In the genomic region with DNA sequence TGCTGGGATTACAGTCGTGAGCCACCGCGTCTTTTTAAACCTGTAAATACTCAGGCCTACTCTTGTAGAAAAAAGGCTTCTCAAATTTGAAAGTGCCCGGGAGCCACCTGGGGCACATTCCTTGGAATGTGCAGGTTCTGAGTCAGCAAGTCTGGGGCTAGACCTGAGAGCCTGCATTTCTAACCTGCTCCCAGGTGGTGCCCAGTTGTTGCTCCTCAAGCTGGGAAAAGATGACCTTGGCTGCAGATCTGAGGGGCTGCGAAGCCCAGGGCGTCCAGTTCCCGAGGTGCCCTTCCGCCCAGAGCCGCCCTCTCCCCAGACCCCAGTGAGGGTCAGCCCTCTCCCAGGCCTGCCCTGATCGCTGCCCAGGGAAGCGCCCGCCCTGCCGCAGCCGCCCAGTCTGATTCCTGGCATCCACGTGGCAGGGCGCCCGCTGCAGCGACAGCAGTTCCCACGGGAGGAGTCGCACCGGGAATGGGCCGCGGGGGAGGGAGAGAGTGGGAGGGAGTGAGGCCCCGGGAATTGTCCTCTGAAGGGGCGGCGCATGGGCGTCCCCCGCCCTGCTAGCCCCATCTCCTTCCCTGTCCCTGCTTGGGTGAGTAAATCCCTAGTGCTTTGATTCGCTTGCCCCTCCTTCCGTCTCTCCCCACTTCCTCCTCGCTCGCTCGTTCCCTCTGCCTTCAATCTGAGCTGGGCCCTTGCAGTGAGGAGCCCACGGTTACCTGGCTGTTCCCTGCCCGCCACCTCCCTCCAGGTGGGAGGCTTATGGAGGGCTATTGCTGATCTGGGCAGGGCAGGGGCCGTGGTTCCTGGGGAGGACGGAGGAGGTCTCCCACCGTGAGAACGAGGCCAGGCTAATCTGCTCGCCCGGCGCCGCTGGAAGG, we compare ENCODE assay signal across 8 cellular contexts. TPM values are rescaled to one million over a fixed set of nuclear protein-coding genes. Genes with fewer than 3 reads are reported as not detected.
DNase-seq lines count a peak whose midpoint lies in the region; TF ChIP-seq lines count a peak whose summit lies in the region.

No MANE protein-coding gene starts in this region.

- H3K27ac Mint-ChIP-seq in activated CD4-positive, alpha-beta memory T cell treated with anti-CD3 and anti-CD28 coated beads, Interleukin-2, amount 10 ng/mL, durations not matched to agents 7 days and 5 days, result no peak overlapping the region

- POLR2A ChIA-PET in activated CD4-positive, alpha-beta memory T cell treated with anti-CD3 and anti-CD28 coated beads, Interleukin-2, amount 10 ng/mL, durations not matched to agents 7 days and 5 days (lab: Charles Lee), result no interaction called here

- no peaks in the 10 kb centered on the region for H3K9me3 Mint-ChIP-seq in activated CD4-positive, alpha-beta memory T cell treated with anti-CD3 and anti-CD28 coated beads, Interleukin-2, amount 10 ng/mL, durations not matched to agents 7 days and 5 days

- peak in 10 of 14 donors; percentile 11 to 84 (median 43) for DNase-seq in C1 segment of cervical spinal cord (lab: John Stamatoyannopoulos, UW)
- peak; percentile 88 for DNase-seq in NCI-H82 (lab: John Stamatoyannopoulos, UW)
- DNase-seq in epithelial cell of proximal tubule (ENCODE audit: low read depth), result no peak
- DNase-seq in midbrain (lab: John Stamatoyannopoulos, UW), result peak; percentile 55
- no peak for DNase-seq in GM10266 (ENCODE audit: extremely low spot score)
- no peak for DNase-seq in activated CD8-positive, alpha-beta memory T cell treated with anti-CD3 and anti-CD28 coated beads, Interleukin-2, amount 50 U/mL, for 48 hours
- DNase-seq in activated CD4-positive, alpha-beta memory T cell treated with anti-CD3 and anti-CD28 coated beads, Interleukin-2, amount 10 ng/mL, durations not matched to agents 7 days and 5 days, result no peak
- no peak for DNase-seq in middle frontal gyrus (ENCODE audit: extremely low spot score, low spot score)

- H3K27me3 Mint-ChIP-seq in activated CD4-positive, alpha-beta memory T cell treated with anti-CD3 and anti-CD28 coated beads, Interleukin-2, amount 10 ng/mL, durations not matched to agents 7 days and 5 days, result peaks cover 12% of the 10 kb centered on the region

- peak overlapping the region; percentile 38 for H3K4me3 ChIP-seq in epithelial cell of proximal tubule (ENCODE audit: low read depth, low read length)

- H3K36me3 Mint-ChIP-seq in activated CD4-positive, alpha-beta memory T cell treated with anti-CD3 and anti-CD28 coated beads, Interleukin-2, amount 10 ng/mL, durations not matched to agents 7 days and 5 days (ENCODE audit: low read depth), result no peaks in the 10 kb centered on the region

- CTCF ChIA-PET in activated CD4-positive, alpha-beta memory T cell treated with anti-CD3 and anti-CD28 coated beads, Interleukin-2, amount 10 ng/mL, durations not matched to agents 7 days and 5 days (lab: Charles Lee), result no interaction called here

- no peak overlapping the region for H3K4me3 Mint-ChIP-seq in activated CD4-positive, alpha-beta memory T cell treated with anti-CD3 and anti-CD28 coated beads, Interleukin-2, amount 10 ng/mL, durations not matched to agents 7 days and 5 days

- no peak for TF ChIP-seq CTCF in epithelial cell of proximal tubule (conservative IDR thresholded peaks at IDR 0.05; ENCODE audit: low read depth, low read length)
- TF ChIP-seq CTCF in GM10266 (IDR thresholded peaks at IDR 0.05; ENCODE audit: control insufficient read depth, insufficient read depth, low read depth, missing control alignments), result no peak

- H3K4me1 Mint-ChIP-seq in activated CD4-positive, alpha-beta memory T cell treated with anti-CD3 and anti-CD28 coated beads, Interleukin-2, amount 10 ng/mL, durations not matched to agents 7 days and 5 days, result peaks cover 7% of the 10 kb centered on the region

RNA-seq across cellular contexts. Expression of gene TENT5B, which starts 18.8 kb away (rescaled TPM):
- total RNA-seq in epithelial cell of proximal tubule, result 3.9 and 14.5 TPM in 2 replicates
- total RNA-seq in activated CD4-positive, alpha-beta memory T cell treated with anti-CD3 and anti-CD28 coated beads, Interleukin-2, amount 10 ng/mL, durations not matched to agents 7 days and 5 days, result not detected

RNA-seq across cellular contexts. Expression of gene TRNP1, which starts 38.0 kb away (rescaled TPM):
- total RNA-seq in epithelial cell of proximal tubule, result 89.9 and 159 TPM in 2 replicates
- not detected for total RNA-seq in activated CD4-positive, alpha-beta memory T cell treated with anti-CD3 and anti-CD28 coated beads, Interleukin-2, amount 10 ng/mL, durations not matched to agents 7 days and 5 days

Comparison
In these comparisons a context has a peak if more than half of its experiments do, and no peak if none do; other contexts are left out.
1. DNase-seq: peak in C1 segment of cervical spinal cord (10 of 14), NCI-H82 (single experiment) and midbrain (single experiment); none in epithelial cell of proximal tubule (single experiment), GM10266 (single experiment), activated CD8-positive, alpha-beta memory T cell treated with anti-CD3 and anti-CD28 coated beads, Interleukin-2, amount 50 U/mL, for 48 hours (single experiment), activated CD4-positive, alpha-beta memory T cell treated with anti-CD3 and anti-CD28 coated beads, Interleukin-2, amount 10 ng/mL, durations not matched to agents 7 days and 5 days (single experiment) and middle frontal gyrus (single experiment).
2. RNA of gene TRNP1, which starts 38.0 kb away (total RNA-seq): 89.9 to 159 TPM in epithelial cell of proximal tubule; not detected in activated CD4-positive, alpha-beta memory T cell treated with anti-CD3 and anti-CD28 coated beads, Interleukin-2, amount 10 ng/mL, durations not matched to agents 7 days and 5 days; every median in the first group is over 10 times any median in the second.